9 cellular contexts compared by ENCODE assay signal in the genomic region with DNA sequence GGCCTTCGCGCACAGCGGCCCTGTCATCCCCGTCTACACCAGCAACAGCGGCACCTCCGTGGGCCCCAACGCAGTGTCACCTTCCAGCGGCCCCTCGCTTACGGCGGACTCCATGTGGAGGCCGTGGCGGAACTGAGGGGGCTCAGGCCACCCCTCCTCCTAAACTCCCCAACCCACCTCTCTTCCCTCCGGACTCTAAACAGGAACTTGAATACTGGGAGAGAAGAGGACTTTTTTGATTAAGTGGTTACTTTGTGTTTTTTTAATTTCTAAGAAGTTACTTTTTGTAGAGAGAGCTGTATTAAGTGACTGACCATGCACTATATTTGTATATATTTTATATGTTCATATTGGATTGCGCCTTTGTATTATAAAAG. TPM values are rescaled to one million over a fixed set of nuclear protein-coding genes. Genes with fewer than 3 reads are reported as not detected.
A peak's percentile ranks its signal among the peaks of the same experiment; 100 is the strongest.
DNase-seq lines count a peak whose midpoint lies in the region; ATAC-seq, FAIRE-seq and TF ChIP-seq lines count a peak whose summit lies in the region.
"Had no signal": no experiment of that assay in that cellular context is flagged by ENCODE, and none has a peak within 500 bp of the region (broad histone marks: within the 10 kb centered on the region; RNA-seq: fewer than 3 reads in every experiment).

No MANE protein-coding gene starts in this region.

- H3K9ac ChIP-seq in NT2/D1 (ENCODE audit: insufficient read length, low read depth) (peak overlapping the region; percentile 93), endodermal cell (ENCODE audit: extremely low read depth, low read length, poor library complexity, severe bottlenecking) (no peak overlapping the region)

- H3K36me3 ChIP-seq in NT2/D1 (ENCODE audit: insufficient read depth, insufficient read length, low read length) (peaks cover 23% of the 10 kb centered on the region), endodermal cell (ENCODE audit: control insufficient read depth, insufficient read depth, low read length) (no peaks in the 10 kb centered on the region), osteoblast (ENCODE audit: insufficient read depth, low read length) (no peaks in the 10 kb centered on the region)

- H3K27me3 ChIP-seq in CD4-positive, alpha-beta T cell (ENCODE audit: control insufficient read depth, insufficient read depth, low read length), result peaks cover 50% of the 10 kb centered on the region
- H3K27me3 ChIP-seq in NT2/D1 (ENCODE audit: insufficient read depth, insufficient read length), result peaks cover 7% of the 10 kb centered on the region
- H3K27me3 ChIP-seq in endodermal cell (ENCODE audit: control insufficient read depth, insufficient read depth, low read length, poor library complexity, severe bottlenecking), result peaks cover 5% of the 10 kb centered on the region
- H3K27me3 ChIP-seq in osteoblast (ENCODE audit: insufficient read depth, low read length), result no peaks in the 10 kb centered on the region

- H3K4me1 ChIP-seq in NT2/D1 (ENCODE audit: insufficient read depth, insufficient read length), result peaks cover 16% of the 10 kb centered on the region
- H3K4me1 ChIP-seq in endodermal cell (ENCODE audit: control insufficient read depth, insufficient read depth, low read length), result peaks cover 16% of the 10 kb centered on the region
- peaks cover 48% of the 10 kb centered on the region for H3K4me1 ChIP-seq in osteoblast (ENCODE audit: insufficient read depth, low read length)

- peaks cover 47% of the 10 kb centered on the region for H3K27me3 Mint-ChIP-seq in CD4-positive, alpha-beta T cell
- H3K27me3 Mint-ChIP-seq in endodermal cell (ENCODE audit: insufficient read depth), result no peaks in the 10 kb centered on the region

- no peak overlapping the region for H3K27ac Mint-ChIP-seq in CD4-positive, alpha-beta T cell
- H3K27ac Mint-ChIP-seq in endodermal cell, result peak overlapping the region; percentile 81

- peaks cover 2% of the 10 kb centered on the region for H3K79me2 ChIP-seq in osteoblast (ENCODE audit: insufficient read depth, low read length)

- no peak overlapping the region for H3K27ac ChIP-seq in CD4-positive, alpha-beta T cell (ENCODE audit: low read depth, low read length)
- H3K27ac ChIP-seq in endodermal cell (ENCODE audit: low read depth, low read length), result no peak overlapping the region
- peak overlapping the region; percentile 98 for H3K27ac ChIP-seq in osteoblast (ENCODE audit: low read depth, low read length)

- DNase-seq in CD4-positive, alpha-beta T cell, result no peak
- DNase-seq in NT2/D1 (ENCODE audit: low read depth, low spot score) (no peak), endodermal cell (peak; percentile 78), osteoblast (ENCODE audit: insufficient read length, low spot score, missing footprints) (no peak), frontal cortex (ENCODE audit: low spot score in 2 of 2) (no peak), NCI-H510A treated with DMSO at 0.1 percent for 48 hours (lab: John Stamatoyannopoulos, UW) (no peak)

- H4K20me1 ChIP-seq in osteoblast (ENCODE audit: insufficient read depth, low read length), result no peaks in the 10 kb centered on the region

- H3K4me1 Mint-ChIP-seq in CD4-positive, alpha-beta T cell (ENCODE audit: low read depth), result peaks cover 51% of the 10 kb centered on the region
- peaks cover 43% of the 10 kb centered on the region for H3K4me1 Mint-ChIP-seq in endodermal cell

- no peak for FAIRE-seq in frontal cortex (lab: Jason Lieb, UNC)
- FAIRE-seq: TTC549 had no signal

- peak overlapping the region; percentile 95 for H3K4me2 ChIP-seq in osteoblast (ENCODE audit: insufficient read depth, low read length)

- ATAC-seq in CD4-positive, alpha-beta T cell (ENCODE audit: poor library complexity), result no peak
- ATAC-seq in HG03469 (IDR thresholded peaks at IDR 0.05; ENCODE audit: unreplicated experiment) (no peak), HG02852 (IDR thresholded peaks at IDR 0.05; ENCODE audit: unreplicated experiment) (no peak)

- H2AFZ ChIP-seq in osteoblast (ENCODE audit: low read length), result no peak overlapping the region

- no peaks in the 10 kb centered on the region for H3K9me3 ChIP-seq in CD4-positive, alpha-beta T cell (ENCODE audit: control insufficient read depth, low read length)
- H3K9me3 ChIP-seq in NT2/D1 (ENCODE audit: insufficient read depth, low read length) (no peaks in the 10 kb centered on the region), endodermal cell (ENCODE audit: control insufficient read depth, low read length) (no peaks in the 10 kb centered on the region), osteoblast (ENCODE audit: low read depth, low read length) (no peaks in the 10 kb centered on the region)

- POLR2A ChIA-PET in CD4-positive, alpha-beta T cell (lab: Charles Lee), result no interaction called here

- no peaks in the 10 kb centered on the region for H3K9me3 Mint-ChIP-seq in CD4-positive, alpha-beta T cell
- H3K9me3 Mint-ChIP-seq in endodermal cell, result no peaks in the 10 kb centered on the region

- CTCF ChIA-PET in CD4-positive, alpha-beta T cell (lab: Charles Lee), result interaction anchor here (0.7 to 2.8 kb wide), 7 partner anchors 169 to 475 kb away, joined by 3 to 8 read pairs (median 4); no protein-coding TSS in a partner anchor

- WGBS in endodermal cell (ENCODE audit: insufficient coverage in 1 of 2, insufficient read length in 1 of 2), 2 experiments, result 0 to 13% methylated on average over 3 to 14 of the region's 15 CpGs

- peaks cover 10% of the 10 kb centered on the region for H3K36me3 Mint-ChIP-seq in CD4-positive, alpha-beta T cell (ENCODE audit: low read depth)
- H3K36me3 Mint-ChIP-seq in endodermal cell (ENCODE audit: low read depth), result peaks cover 4% of the 10 kb centered on the region

- intact Hi-C loops in CD4-positive, alpha-beta T cell (cut with DNase I, micrococcal nuclease), result loop anchor here (1.0 to 10.0 kb wide), 6 partner anchors 163 to 473 kb away; a partner anchor contains a TSS

- H3K4me3 Mint-ChIP-seq in CD4-positive, alpha-beta T cell, result peak overlapping the region; percentile 62
- peak overlapping the region; percentile 89 for H3K4me3 Mint-ChIP-seq in endodermal cell

- H3K4me3 ChIP-seq in NT2/D1 (ENCODE audit: insufficient read length, low read depth), result peak overlapping the region; percentile 92
- H3K4me3 ChIP-seq in endodermal cell (ENCODE audit: low read length), result peak overlapping the region; percentile 76
- H3K4me3 ChIP-seq in osteoblast (ENCODE audit: insufficient read depth, low read length), result peak overlapping the region; percentile 80

- TF ChIP-seq CTCF in CD4-positive, alpha-beta T cell (IDR thresholded peaks at IDR 0.05), result no peak
- no peak for TF ChIP-seq CTCF in endodermal cell (conservative IDR thresholded peaks at IDR 0.05)
- no peak for TF ChIP-seq CTCF in osteoblast (IDR thresholded peaks at IDR 0.05; ENCODE audit: extremely low read depth, low read depth, low read length)

RNA-seq across cellular contexts. Expression of a gene that starts 2.1 kb away (rescaled TPM):
- 1 to 10 TPM in 1 of 2 experiments, under 1 TPM in 1; 0.89 to 1.5 TPM for total RNA-seq in CD4-positive, alpha-beta T cell
- 10 to 100 TPM in 1 of 2 donors, 1 to 10 TPM in 1; 2.1 to 17.5 TPM for total RNA-seq in endodermal cell
- 63.6 TPM for polyA plus RNA-seq in endodermal cell (2013, experiment 1 of 2)
- 67.6 TPM for polyA plus RNA-seq in endodermal cell (2013, experiment 2 of 2)
- total RNA-seq in osteoblast, result 4.4 and 4.7 TPM in 2 replicates
- total RNA-seq in frontal cortex, result 14.7 TPM
